In genomic region chr13:93673885-93674284, GRCh38 we compare ENCODE assay signal across 18 cellular contexts.
DNase-seq lines count a peak whose midpoint lies in the region; FAIRE-seq and TF ChIP-seq lines count a peak whose summit lies in the region.
"Had no signal": no experiment of that assay in that cellular context is flagged by ENCODE, and none has a peak within 500 bp of the region (broad histone marks: within the 10 kb centered on the region; RNA-seq: fewer than 3 reads in every experiment).

No MANE protein-coding gene starts in this region.

- H3K4me1 Mint-ChIP-seq in mesothelial cell of epicardium (peaks cover 22% of the 10 kb centered on the region), chondrocyte (ENCODE audit: low read depth) (peaks cover 6% of the 10 kb centered on the region)
- H3K4me1 Mint-ChIP-seq: GM23338, H9 had no signal

- no peak overlapping the region for H3K4me2 ChIP-seq in osteoblast (ENCODE audit: insufficient read depth, low read length)
- H3K4me2 ChIP-seq: GM23338 had no signal

- TF ChIP-seq CTCF in mesothelial cell of epicardium (IDR thresholded peaks at IDR 0.05; ENCODE audit: unreplicated experiment) (no peak), osteoblast (IDR thresholded peaks at IDR 0.05; ENCODE audit: extremely low read depth, low read depth, low read length) (no peak), chondrocyte (IDR thresholded peaks at IDR 0.05) (no peak)

- no peak overlapping the region for H3K27ac ChIP-seq in osteoblast (ENCODE audit: low read depth, low read length)
- H3K27ac ChIP-seq: C4-2B had no signal

- H3K36me3 Mint-ChIP-seq in mesothelial cell of epicardium (no peaks in the 10 kb centered on the region), chondrocyte (ENCODE audit: low read depth) (no peaks in the 10 kb centered on the region)

- peak; percentile 81 for FAIRE-seq in H54 (lab: Jason Lieb, UNC)
- FAIRE-seq: A204.1, D721Med, G401.6, GM12892, GM18507 had no signal

- H3K4me1 ChIP-seq in osteoblast (ENCODE audit: insufficient read depth, low read length), result no peaks in the 10 kb centered on the region
- H3K4me1 ChIP-seq: Caco-2 had no signal

- DNase-seq in H54 (ENCODE audit: insufficient read length, low spot score) (no peak), NCI-H69 (lab: John Stamatoyannopoulos, UW) (peak; percentile 43), mesothelial cell of epicardium (ENCODE audit: low spot score in 2 of 2, unreplicated experiment in 2 of 2) (no peak), osteoblast (ENCODE audit: insufficient read length, low spot score, missing footprints) (peak; percentile 11), SIG-M5 (lab: John Stamatoyannopoulos, UW) (no peak), chondrocyte (ENCODE audit: low spot score) (no peak), ecto neural progenitor cell (ENCODE audit: low spot score) (no peak)
- DNase-seq: ACHN; Caco-2; CD4-positive, alpha-beta T cell; H9 had no signal

- no peak overlapping the region for H2AFZ ChIP-seq in osteoblast (ENCODE audit: low read length)
- H2AFZ ChIP-seq: GM23338 had no signal

- no peaks in the 10 kb centered on the region for H3K9me3 ChIP-seq in osteoblast (ENCODE audit: low read depth, low read length)
- H3K9me3 ChIP-seq: Caco-2 had no signal

- peak overlapping the region; percentile 31 for H3K27ac Mint-ChIP-seq in mesothelial cell of epicardium
- H3K27ac Mint-ChIP-seq in chondrocyte (ENCODE audit: unreplicated experiment), result no peak overlapping the region
- H3K27ac Mint-ChIP-seq: CD4-positive, alpha-beta T cell; GM23338; H9 had no signal

- H3K27me3 Mint-ChIP-seq in mesothelial cell of epicardium (ENCODE audit: low read depth), result no peaks in the 10 kb centered on the region
- H3K27me3 Mint-ChIP-seq in chondrocyte (ENCODE audit: low read depth), result no peaks in the 10 kb centered on the region
- H3K27me3 Mint-ChIP-seq: CD4-positive, alpha-beta T cell had no signal

- TF ChIP-seq POLR2A in H54 (IDR thresholded peaks at IDR 0.05; ENCODE audit: low read depth, low read length), result no peak

- H3K4me3 ChIP-seq in osteoblast (ENCODE audit: insufficient read depth, low read length), result no peak overlapping the region
- H3K4me3 ChIP-seq: GM23338 had no signal

- no peaks in the 10 kb centered on the region for H3K79me2 ChIP-seq in osteoblast (ENCODE audit: insufficient read depth, low read length)

- no peaks in the 10 kb centered on the region for H3K36me3 ChIP-seq in osteoblast (ENCODE audit: insufficient read depth, low read length)

- H3K4me3 Mint-ChIP-seq in mesothelial cell of epicardium, result no peak overlapping the region
- H3K4me3 Mint-ChIP-seq in chondrocyte (ENCODE audit: unreplicated experiment), result no peak overlapping the region
- H3K4me3 Mint-ChIP-seq: CD4-positive, alpha-beta T cell; GM23338; H9 had no signal

- H3K9me3 Mint-ChIP-seq in mesothelial cell of epicardium (no peaks in the 10 kb centered on the region), chondrocyte (ENCODE audit: low read depth) (no peaks in the 10 kb centered on the region)

- H3K27me3 ChIP-seq in osteoblast (ENCODE audit: insufficient read depth, low read length), result no peaks in the 10 kb centered on the region

- H4K20me1 ChIP-seq in osteoblast (ENCODE audit: insufficient read depth, low read length), result no peaks in the 10 kb centered on the region

Comparison
In these comparisons a context has a peak if more than half of its experiments do, and no peak if none do; other contexts are left out.
1. DNase-seq: peak in NCI-H69 (single experiment) and osteoblast (single experiment); none in H54 (single experiment), mesothelial cell of epicardium (0 of 2), SIG-M5 (single experiment), chondrocyte (single experiment) and ecto neural progenitor cell (single experiment).